Comparison of ENCODE assay signal across 19 cellular contexts in the genomic region with DNA sequence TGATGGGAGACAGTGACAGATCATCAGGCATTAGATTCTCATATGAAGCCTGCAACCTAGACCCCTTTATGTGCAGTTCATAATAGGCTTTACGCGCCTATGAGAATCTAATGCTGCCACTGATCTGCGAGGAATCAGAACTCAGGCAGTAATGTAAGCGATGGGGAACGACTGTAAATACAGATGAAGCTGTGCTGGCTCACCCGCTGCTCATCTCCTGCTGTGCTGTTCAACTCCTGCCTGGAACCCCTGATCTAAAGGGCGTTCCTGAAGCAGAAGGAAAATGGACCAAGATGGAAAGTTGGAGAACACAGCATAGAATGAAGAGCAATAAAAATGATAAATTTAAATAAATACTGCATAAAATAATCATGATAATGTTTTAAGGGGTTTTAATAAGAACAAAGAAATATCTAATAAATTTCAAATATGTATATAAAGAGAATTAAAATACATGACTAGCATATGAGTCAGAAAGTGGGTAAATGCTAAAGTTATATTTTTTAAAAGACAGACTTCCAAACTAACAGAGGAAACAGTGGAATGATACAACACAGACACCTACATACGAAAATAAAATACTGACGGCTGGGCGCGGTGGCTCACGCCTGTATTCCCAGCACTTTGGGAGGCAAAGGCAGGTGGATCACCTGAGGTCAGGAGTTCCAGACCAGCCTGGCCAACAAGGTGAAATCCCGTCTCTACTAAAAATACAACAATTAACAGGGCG.
"Had no signal": no experiment of that assay in that cellular context is flagged by ENCODE, and none has a peak within 500 bp of the region (broad histone marks: within the 10 kb centered on the region; RNA-seq: fewer than 3 reads in every experiment).

No MANE protein-coding gene starts in this region.

- H3K9me3 Mint-ChIP-seq: stimulated activated effector memory CD8-positive, alpha-beta T cell treated with anti-CD3 and anti-CD28 coated beads, Interleukin-12 subunit alpha, Interleukin-12 subunit beta, amount 100 ng/mL, for 72 hours; stimulated activated naive CD8-positive, alpha-beta T cell treated with anti-CD3 and anti-CD28 coated beads, Interleukin-15, Interleukin-2, amounts not matched to agents 100 ng/mL and 50 ng/mL, for 24 hours had no signal

- DNase-seq: dorsolateral prefrontal cortex; effector CD8-positive, alpha-beta T cell; heart left ventricle; hippocampal formation; left colon; left ventricle myocardium superior; mesendoderm; naive B cell; nephron progenitor cell; psoas muscle; retina; right lobe of liver; stimulated activated CD4-positive, alpha-beta T cell treated with anti-CD3 and anti-CD28 coated beads, Interleukin-4, amount 100 ng/mL, for 1 hour; stimulated activated CD8-positive, alpha-beta memory T cell treated with anti-CD3 and anti-CD28 coated beads, Interleukin-4, amount 100 ng/mL, for 48 hours; tibial artery; upper lobe of right lung had no signal

- H3K4me1 ChIP-seq: psoas muscle, tibial artery had no signal

- H3K27ac Mint-ChIP-seq: naive B cell; nephron progenitor cell; stimulated activated effector memory CD8-positive, alpha-beta T cell treated with anti-CD3 and anti-CD28 coated beads, Interleukin-12 subunit alpha, Interleukin-12 subunit beta, amount 100 ng/mL, for 72 hours; stimulated activated naive CD8-positive, alpha-beta T cell treated with anti-CD3 and anti-CD28 coated beads, Interleukin-15, Interleukin-2, amounts not matched to agents 100 ng/mL and 50 ng/mL, for 24 hours had no signal

- H3K4me3 Mint-ChIP-seq: naive B cell; nephron progenitor cell; stimulated activated effector memory CD8-positive, alpha-beta T cell treated with anti-CD3 and anti-CD28 coated beads, Interleukin-12 subunit alpha, Interleukin-12 subunit beta, amount 100 ng/mL, for 72 hours; stimulated activated naive CD8-positive, alpha-beta T cell treated with anti-CD3 and anti-CD28 coated beads, Interleukin-15, Interleukin-2, amounts not matched to agents 100 ng/mL and 50 ng/mL, for 24 hours had no signal

- H3K27me3 Mint-ChIP-seq: naive B cell; stimulated activated naive CD8-positive, alpha-beta T cell treated with anti-CD3 and anti-CD28 coated beads, Interleukin-15, Interleukin-2, amounts not matched to agents 100 ng/mL and 50 ng/mL, for 24 hours had no signal

- H3K36me3 Mint-ChIP-seq: naive B cell; stimulated activated effector memory CD8-positive, alpha-beta T cell treated with anti-CD3 and anti-CD28 coated beads, Interleukin-12 subunit alpha, Interleukin-12 subunit beta, amount 100 ng/mL, for 72 hours had no signal

- ATAC-seq: heart left ventricle, left colon, left ventricle myocardium superior, psoas muscle, right lobe of liver, upper lobe of right lung had no signal

- H3K27ac ChIP-seq: coronary artery, dorsolateral prefrontal cortex, heart left ventricle, psoas muscle, right lobe of liver, tibial artery, upper lobe of right lung had no signal

- H3K27me3 ChIP-seq: heart left ventricle, right lobe of liver, tibial artery, upper lobe of right lung had no signal
